ENCODE assay signal across 10 cellular contexts in genomic region chr6:111551521-111552231, GRCh38. TPM values are rescaled to one million over a fixed set of nuclear protein-coding genes. Genes with fewer than 3 reads are reported as not detected.
DNase-seq lines count a peak whose midpoint lies in the region; ATAC-seq and TF ChIP-seq lines count a peak whose summit lies in the region.
"Had no signal": no experiment of that assay in that cellular context is flagged by ENCODE, and none has a peak within 500 bp of the region (broad histone marks: within the 10 kb centered on the region; RNA-seq: fewer than 3 reads in every experiment).

No MANE protein-coding gene starts in this region.

- H3K9ac ChIP-seq in BLaER1: no peak overlapping the region
- H3K9ac ChIP-seq in mucosa of rectum (ENCODE audit: low read depth in 1 of 2, low read length in 2 of 2): no peak overlapping the region

- DNase-seq in NCI-H2081 (lab: John Stamatoyannopoulos, UW): peak; percentile 95 to 98
- DNase-seq in chondrocyte (ENCODE audit: low spot score): no peak
- DNase-seq in lower leg skin (ENCODE audit: low spot score in 2 of 2): no peak
- DNase-seq in GDM1 (lab: John Stamatoyannopoulos, UW): no peak
- no peak for DNase-seq in ovary

- peaks cover 60% of the 10 kb centered on the region for H3K4me1 Mint-ChIP-seq in chondrocyte (ENCODE audit: low read depth)

- H3K27me3 ChIP-seq in BLaER1: no peaks in the 10 kb centered on the region
- H3K27me3 ChIP-seq in mucosa of rectum (ENCODE audit: control insufficient read depth in 2 of 2, insufficient read depth in 2 of 2, low read length in 2 of 2): no peaks in the 10 kb centered on the region
- H3K27me3 ChIP-seq in ovary: no peaks in the 10 kb centered on the region

- intact Hi-C loops in lower leg skin (cut with DNase I; ENCODE audit: low total_unique reads) (no loop called here), ovary (cut with DNase I) (loop anchor here in 1 of 4 donors (10.0 kb wide), 2 partner anchors 53 to 67 kb away; partner anchors contain the start of genes REV3L and TRAF3IP2)

- H3K9me3 Mint-ChIP-seq in chondrocyte (ENCODE audit: low read depth): no peaks in the 10 kb centered on the region
- H3K9me3 Mint-ChIP-seq: dendritic cell treated with granulocyte-macrophage colony-stimulating factor and Interleukin-4, amounts not matched to agents 40 ng/mL and 50 ng/mL, for 4 days; IgD-negative memory B cell had no signal

- no peak for TF ChIP-seq EP300 in ovary (IDR thresholded peaks at IDR 0.05)

- TF ChIP-seq CTCF in chondrocyte (IDR thresholded peaks at IDR 0.05) (no peak), lower leg skin (IDR thresholded peaks at IDR 0.05) (no peak), ovary (IDR thresholded peaks at IDR 0.05) (no peak)

- no peaks in the 10 kb centered on the region for H3K9me3 ChIP-seq in BLaER1
- H3K9me3 ChIP-seq in mucosa of rectum (ENCODE audit: control insufficient read depth in 2 of 2, low read length in 2 of 2): no peaks in the 10 kb centered on the region
- no peaks in the 10 kb centered on the region for H3K9me3 ChIP-seq in ovary

- H3K4me1 ChIP-seq in BLaER1 (peaks cover 55% of the 10 kb centered on the region), mucosa of rectum (ENCODE audit: control insufficient read depth in 2 of 2, insufficient read depth in 2 of 2, low read length in 2 of 2) (peaks cover 16 to 22% of the 10 kb centered on the region in 2 donors), ovary (ENCODE audit: insufficient read depth) (peaks cover 14% of the 10 kb centered on the region)

- H3K27ac ChIP-seq in BLaER1 (peak overlapping the region; percentile 55; the same call in 1 of the 2 replicates), mucosa of rectum (ENCODE audit: low read depth in 2 of 2, low read length in 2 of 2) (peak overlapping the region; percentile 75 to 76), ovary (peak overlapping the region in 1 of 2 donors; percentile 58)

- TF ChIP-seq POLR2A in lower leg skin (IDR thresholded peaks at IDR 0.05) (no peak), ovary (IDR thresholded peaks at IDR 0.05) (no peak)

- H3K4me3 Mint-ChIP-seq in chondrocyte (ENCODE audit: unreplicated experiment): peak overlapping the region; percentile 21
- H3K4me3 Mint-ChIP-seq: dendritic cell treated with granulocyte-macrophage colony-stimulating factor and Interleukin-4, amounts not matched to agents 40 ng/mL and 50 ng/mL, for 4 days; IgD-negative memory B cell had no signal

- WGBS in lower leg skin, 2 donors: 36 to 41% methylated on average over 11 of the region's 11 CpGs
- WGBS in ovary, 3 donors: 31 to 43% (median 34%) methylated on average over 11 of the region's 11 CpGs

- H3K36me3 ChIP-seq in BLaER1 (peaks cover 44% of the 10 kb centered on the region), mucosa of rectum (ENCODE audit: control insufficient read depth in 2 of 2, insufficient read depth in 2 of 2, low read length in 2 of 2) (no peaks in the 10 kb centered on the region), ovary (no peaks in the 10 kb centered on the region)

- peak overlapping the region; percentile 99 for H3K27ac Mint-ChIP-seq in chondrocyte (ENCODE audit: unreplicated experiment)
- H3K27ac Mint-ChIP-seq: dendritic cell treated with granulocyte-macrophage colony-stimulating factor and Interleukin-4, amounts not matched to agents 40 ng/mL and 50 ng/mL, for 4 days; IgD-negative memory B cell had no signal

- H4K20me1 ChIP-seq in BLaER1: peaks cover 47% of the 10 kb centered on the region; the same call in 1 of the 2 replicates

- peaks cover 1% of the 10 kb centered on the region for H3K36me3 Mint-ChIP-seq in chondrocyte (ENCODE audit: low read depth)

- no peaks in the 10 kb centered on the region for H3K27me3 Mint-ChIP-seq in chondrocyte (ENCODE audit: low read depth)
- H3K27me3 Mint-ChIP-seq: dendritic cell treated with granulocyte-macrophage colony-stimulating factor and Interleukin-4, amounts not matched to agents 40 ng/mL and 50 ng/mL, for 4 days; IgD-negative memory B cell had no signal

- ATAC-seq in GM21786 (IDR thresholded peaks at IDR 0.05; ENCODE audit: unreplicated experiment): no peak

- H3K4me3 ChIP-seq in BLaER1: no peak overlapping the region
- H3K4me3 ChIP-seq in mucosa of rectum (ENCODE audit: low read length in 2 of 2): peak overlapping the region; percentile 26 to 28
- H3K4me3 ChIP-seq in lower leg skin (ENCODE audit: low read depth, poor library complexity, severe bottlenecking): no peak overlapping the region
- no peak overlapping the region for H3K4me3 ChIP-seq in ovary

- H3K4me2 ChIP-seq in BLaER1: peak overlapping the region; percentile 56

RNA-seq across cellular contexts. Expression of gene TRAF3IP2, which starts 54.0 kb away (rescaled TPM):
- total RNA-seq in chondrocyte: 29.3 to 51.5 TPM (median 29.9 TPM) in 3 replicates
- 10 to 100 TPM; 61.5 to 69.8 (median 64.2) TPM for total RNA-seq in lower leg skin
- total RNA-seq in ovary: 10 to 100 TPM; 14.9 to 43.0 (median 23.8) TPM
- polyA plus RNA-seq in ovary: 10 to 100 TPM; 19.2 to 26.0 TPM

Comparison
In these comparisons a context has a peak if more than half of its experiments do, and no peak if none do; other contexts are left out.
1. H3K4me3 ChIP-seq: peak in mucosa of rectum (2 of 2); none in BLaER1 (single experiment), lower leg skin (single experiment) and ovary (single experiment).
2. DNase-seq: peak in NCI-H2081 (2 of 2); none in chondrocyte (single experiment), lower leg skin (0 of 2), GDM1 (single experiment) and ovary (0 of 5).